ENCODE assay signal across 21 cellular contexts in the genomic region with DNA sequence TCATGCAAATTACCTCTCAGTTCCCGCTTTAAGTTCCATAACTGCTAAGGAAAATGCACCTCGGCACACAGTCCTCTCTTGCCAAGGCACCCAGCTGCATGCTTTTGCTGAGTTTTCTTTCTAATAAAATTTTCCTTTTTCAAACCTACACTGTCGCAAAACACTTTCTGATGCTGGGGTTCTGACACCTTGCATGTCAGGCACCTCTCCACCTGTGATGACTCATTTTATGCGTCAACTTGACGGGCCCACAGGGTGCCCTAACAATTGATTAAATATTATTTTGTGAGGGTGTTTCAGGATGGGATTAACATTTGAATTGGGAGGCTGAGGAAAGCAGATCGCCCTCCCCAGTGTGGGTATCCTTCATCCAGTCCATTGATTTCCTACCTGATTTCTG.
DNase-seq lines count a peak whose midpoint lies in the region; ATAC-seq, FAIRE-seq and TF ChIP-seq lines count a peak whose summit lies in the region.
"Had no signal": no experiment of that assay in that cellular context is flagged by ENCODE, and none has a peak within 500 bp of the region (broad histone marks: within the 10 kb centered on the region; RNA-seq: fewer than 3 reads in every experiment).

No MANE protein-coding gene starts in this region.

- no peak overlapping the region for H2BK20ac ChIP-seq in H1 (ENCODE audit: low read length)

- no peak for TF ChIP-seq EP300 in H1 (IDR thresholded peaks at IDR 0.05; ENCODE audit: borderline replicate concordance in 1 of 2, low read depth in 2 of 2, low read length in 2 of 2)

- no peak overlapping the region for H4K8ac ChIP-seq in H1 (ENCODE audit: extremely low read depth, insufficient read depth, low read length)

- DNase-seq in NCI-H146 (lab: John Stamatoyannopoulos, UW) (peak; percentile 71), H1 (ENCODE audit: low read depth in 1 of 2, low spot score in 2 of 2) (no peak), putamen (ENCODE audit: low spot score) (peak; percentile 40), islet precursor cell (no peak), GM19240 (ENCODE audit: insufficient read length, low spot score) (no peak), NCI-H1436 (lab: John Stamatoyannopoulos, UW) (no peak)
- no peak for DNase-seq in naive thymus-derived CD8-positive, alpha-beta T cell
- DNase-seq: ACHN; BE2C; C1 segment of cervical spinal cord; Caco-2; CD4-positive, CD25-positive, alpha-beta regulatory T cell; DMS153; DMS79; GDM1; HCEC 1CT had no signal

- H4K91ac ChIP-seq in H1 (replicated peaks; ENCODE audit: insufficient read length, low read length) = no peak overlapping the region

- H4K5ac ChIP-seq in H1 (ENCODE audit: insufficient read length, low read depth, low read length) = no peak overlapping the region

- 12% methylated on average over 6 of the region's 6 CpGs; no CpG with 5 or more reads in 1 of the 2 experiments for WGBS in H1 (ENCODE audit: extremely low coverage in 1 of 2, insufficient coverage in 1 of 2, insufficient read length in 1 of 2, insufficient replicate concordance in 2 of 2, low coverage in 1 of 2, low lambda C conversion rate in 2 of 2, missing lambda C conversion rate in 1 of 2), 2 experiments

- no peak for TF ChIP-seq POLR2A in H1 (IDR thresholded peaks at IDR 0.05; ENCODE audit: control extremely low read depth in 1 of 2, low read depth in 2 of 2, low read length in 2 of 2)

- no peak overlapping the region for H3K4ac ChIP-seq in H1 (replicated peaks; ENCODE audit: insufficient read length, low read depth, low read length)

- no peak for ATAC-seq in naive thymus-derived CD8-positive, alpha-beta T cell

- H3K79me1 ChIP-seq in H1 (ENCODE audit: low read depth, low read length) = no peaks in the 10 kb centered on the region

- no peak overlapping the region for H2AK5ac ChIP-seq in H1 (ENCODE audit: low read depth, low read length)

- H2BK120ac ChIP-seq in H1 (replicated peaks; ENCODE audit: low read depth, low read length) = peak overlapping the region; percentile 54

- H2BK5ac ChIP-seq in H1 (ENCODE audit: low read depth, low read length) = 0 out of 2 replicates have a peak overlapping the region, but pooled peaks have one; percentile 35

- POLR2A ChIA-PET in H1 (lab: Charles Lee; ENCODE audit: partially characterized antibody) = no interaction called here
- POLR2A ChIA-PET in naive thymus-derived CD8-positive, alpha-beta T cell (lab: Charles Lee) = no interaction called here

- H3K18ac ChIP-seq in H1 (ENCODE audit: extremely low read depth, low read length) = no peak overlapping the region; the same call in 1 of the 2 replicates

- no peaks in the 10 kb centered on the region for H3K23me2 ChIP-seq in H1 (ENCODE audit: low read depth, low read length)

- TF ChIP-seq CTCF in H1 (IDR thresholded peaks at IDR 0.05; ENCODE audit: control extremely low read depth in 1 of 3, insufficient read depth in 1 of 3, low read depth in 1 of 3, low read length in 3 of 3) = no peak

- no peak overlapping the region for H3K4me3 Mint-ChIP-seq in naive thymus-derived CD8-positive, alpha-beta T cell
- H3K4me3 Mint-ChIP-seq: CD4-positive, CD25-positive, alpha-beta regulatory T cell had no signal

- no peaks in the 10 kb centered on the region for H3K27me3 ChIP-seq in HUES48 (ENCODE audit: control insufficient read depth, insufficient read depth, low read length)
- no peaks in the 10 kb centered on the region for H3K27me3 ChIP-seq in H1 (replicated peaks in 1 of 4; ENCODE audit: control insufficient read depth in 3 of 4, extremely low read depth in 1 of 4, insufficient read depth in 3 of 4, low read length in 3 of 4)
- H3K27me3 ChIP-seq: BE2C had no signal

- no peak overlapping the region for H2BK15ac ChIP-seq in H1 (ENCODE audit: low read length)

- 0 out of 4 replicates have a peak overlapping the region, but pooled peaks of 1 of the 2 experiments have one; percentile 21 for H3K4me2 ChIP-seq in H1 (ENCODE audit: insufficient read depth in 1 of 2, low read depth in 2 of 2, low read length in 2 of 2)
- H3K4me2 ChIP-seq: KMS-11 had no signal

- H3K9me3 Mint-ChIP-seq in naive thymus-derived CD8-positive, alpha-beta T cell = peaks cover 0 to 25% (median 9%) of the 10 kb centered on the region in 9 donors

- CTCF ChIA-PET in H1 (lab: Charles Lee; ENCODE audit: partially characterized antibody) = no interaction called here

- TF ChIP-seq RAD21 in H1 (IDR thresholded peaks at IDR 0.05 in 1 of 2, conservative IDR thresholded peaks at IDR 0.05 in 1 of 2; ENCODE audit: low read depth in 2 of 2, low read length in 2 of 2) = no peak

- no peaks in the 10 kb centered on the region for H4K20me1 ChIP-seq in H1 (replicated peaks in 1 of 2; ENCODE audit: control insufficient read depth in 1 of 2, insufficient read depth in 2 of 2, low read length in 2 of 2)

- FAIRE-seq in H1 (lab: Jason Lieb, UNC) = peak; percentile 24
- FAIRE-seq: A204.1, GM12892, HTR-8/SVneo had no signal

- H3K27ac ChIP-seq in HUES48 (ENCODE audit: low read depth, low read length) (peak overlapping the region; percentile 43), H1 (ENCODE audit: low read depth, low read length) (no peak overlapping the region)
- H3K27ac ChIP-seq: KMS-11 had no signal

- no peak overlapping the region for H3K23ac ChIP-seq in H1 (ENCODE audit: insufficient read length)

- H3K14ac ChIP-seq in H1 (ENCODE audit: insufficient read length) = no peak overlapping the region

- no peaks in the 10 kb centered on the region for H3K36me3 ChIP-seq in HUES48 (ENCODE audit: control insufficient read depth, insufficient read depth, low read length)
- H3K36me3 ChIP-seq in H1 (ENCODE audit: control insufficient read depth in 2 of 4, insufficient read depth in 4 of 4, low read length in 3 of 4) = peaks cover 0 to 3% (median 0%) of the 10 kb centered on the region in 4 experiments; a peak in 1 of 8 replicates
- H3K36me3 ChIP-seq: BE2C had no signal

- no peak overlapping the region for H3K9ac ChIP-seq in HUES48 (ENCODE audit: low read depth, low read length)
- H3K9ac ChIP-seq in H1 (replicated peaks in 1 of 4; ENCODE audit: extremely low read depth in 1 of 4, low read depth in 3 of 4, low read length in 3 of 4) = no peak overlapping the region
- H3K9ac ChIP-seq: KMS-11 had no signal

- H2AFZ ChIP-seq in H1 (ENCODE audit: low read length) = no peak overlapping the region

- no peaks in the 10 kb centered on the region for H3K79me2 ChIP-seq in H1 (ENCODE audit: control insufficient read depth in 1 of 2, insufficient read depth in 2 of 2, low read length in 2 of 2)

- no peak overlapping the region for H3K56ac ChIP-seq in H1 (replicated peaks; ENCODE audit: insufficient read length, low read depth, low read length)

- H3K27me3 Mint-ChIP-seq in naive thymus-derived CD8-positive, alpha-beta T cell = no peaks in the 10 kb centered on the region
- H3K27me3 Mint-ChIP-seq: CD4-positive, CD25-positive, alpha-beta regulatory T cell had no signal

- H3K4me1 ChIP-seq in HUES48 (ENCODE audit: control insufficient read depth, insufficient read depth, low read length) = peaks cover 17% of the 10 kb centered on the region
- H3K4me1 ChIP-seq in H1 (replicated peaks in 1 of 4; ENCODE audit: control insufficient read depth in 3 of 4, insufficient read depth in 4 of 4, low read length in 3 of 4) = peaks cover 0 to 8% (median 0%) of the 10 kb centered on the region in 4 experiments; a peak in 1 of 7 replicates
- H3K4me1 ChIP-seq: BE2C, Caco-2 had no signal

- H3K27ac Mint-ChIP-seq in naive thymus-derived CD8-positive, alpha-beta T cell = no peak overlapping the region
- H3K27ac Mint-ChIP-seq: CD4-positive, CD25-positive, alpha-beta regulatory T cell had no signal

- H3K4me3 ChIP-seq in HUES48 (ENCODE audit: low read depth, low read length) = no peak overlapping the region
- no peak overlapping the region for H3K4me3 ChIP-seq in H1 (ENCODE audit: extremely low read depth in 1 of 4, insufficient read depth in 2 of 4, low read depth in 3 of 4, low read length in 4 of 4)

- H3K9me3 ChIP-seq in HUES48 (ENCODE audit: control insufficient read depth, insufficient read depth, low read length) = peaks cover 41% of the 10 kb centered on the region
- peaks cover 9% of the 10 kb centered on the region in 2 experiments; a peak in 2 of 4 replicates for H3K9me3 ChIP-seq in H1 (ENCODE audit: insufficient read depth in 2 of 2, low read depth in 1 of 2, low read length in 1 of 2)
- H3K9me3 ChIP-seq: BE2C, Caco-2 had no signal

- no peaks in the 10 kb centered on the region for H3K4me1 Mint-ChIP-seq in naive thymus-derived CD8-positive, alpha-beta T cell
- H3K4me1 Mint-ChIP-seq: CD4-positive, CD25-positive, alpha-beta regulatory T cell had no signal

- H2BK12ac ChIP-seq in H1 (ENCODE audit: low read depth, low read length) = no peak overlapping the region

- peaks cover 0 to 22% (median 2%) of the 10 kb centered on the region in 3 donors for H3K36me3 Mint-ChIP-seq in naive thymus-derived CD8-positive, alpha-beta T cell
- H3K36me3 Mint-ChIP-seq: CD4-positive, CD25-positive, alpha-beta regulatory T cell had no signal

TF ChIP-seq in H1, 55 proteins besides CTCF, POLR2A, EP300 and RAD21 (continues in another document):
- TF ChIP-seq, protein P1, sequence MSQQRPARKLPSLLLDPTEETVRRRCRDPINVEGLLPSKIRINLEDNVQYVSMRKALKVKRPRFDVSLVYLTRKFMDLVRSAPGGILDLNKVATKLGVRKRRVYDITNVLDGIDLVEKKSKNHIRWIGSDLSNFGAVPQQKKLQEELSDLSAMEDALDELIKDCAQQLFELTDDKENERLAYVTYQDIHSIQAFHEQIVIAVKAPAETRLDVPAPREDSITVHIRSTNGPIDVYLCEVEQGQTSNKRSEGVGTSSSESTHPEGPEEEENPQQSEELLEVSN (IDR thresholded peaks at IDR 0.05) = no peak
- no peak for TF ChIP-seq SP4 (IDR thresholded peaks at IDR 0.05; ENCODE audit: low read length)
- no peak for TF ChIP-seq MAFK (IDR thresholded peaks at IDR 0.05; ENCODE audit: low read depth, low read length)
- TF ChIP-seq SIN3A (conservative IDR thresholded peaks at IDR 0.05 in 1 of 2, IDR thresholded peaks at IDR 0.05 in 1 of 2; ENCODE audit: low read depth in 1 of 2, low read length in 2 of 2) = no peak
- no peak for TF ChIP-seq BACH1 (IDR thresholded peaks at IDR 0.05; ENCODE audit: low read length)
- TF ChIP-seq, protein P2, sequence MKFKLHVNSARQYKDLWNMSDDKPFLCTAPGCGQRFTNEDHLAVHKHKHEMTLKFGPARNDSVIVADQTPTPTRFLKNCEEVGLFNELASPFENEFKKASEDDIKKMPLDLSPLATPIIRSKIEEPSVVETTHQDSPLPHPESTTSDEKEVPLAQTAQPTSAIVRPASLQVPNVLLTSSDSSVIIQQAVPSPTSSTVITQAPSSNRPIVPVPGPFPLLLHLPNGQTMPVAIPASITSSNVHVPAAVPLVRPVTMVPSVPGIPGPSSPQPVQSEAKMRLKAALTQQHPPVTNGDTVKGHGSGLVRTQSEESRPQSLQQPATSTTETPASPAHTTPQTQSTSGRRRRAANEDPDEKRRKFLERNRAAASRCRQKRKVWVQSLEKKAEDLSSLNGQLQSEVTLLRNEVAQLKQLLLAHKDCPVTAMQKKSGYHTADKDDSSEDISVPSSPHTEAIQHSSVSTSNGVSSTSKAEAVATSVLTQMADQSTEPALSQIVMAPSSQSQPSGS (IDR thresholded peaks at IDR 0.05; ENCODE audit: low read length) = no peak
- TF ChIP-seq SAP30 (IDR thresholded peaks at IDR 0.05; ENCODE audit: insufficient read depth, insufficient replicate concordance, low read length) = no peak
- no peak for TF ChIP-seq PHF8 (conservative IDR thresholded peaks at IDR 0.05; ENCODE audit: low read depth, low read length)

Comparison
In these comparisons a context has a peak if more than half of its experiments do, and no peak if none do; other contexts are left out.
1. DNase-seq: peak in NCI-H146 (single experiment) and putamen (single experiment); none in H1 (0 of 2), naive thymus-derived CD8-positive, alpha-beta T cell (0 of 10), islet precursor cell (single experiment), GM19240 (single experiment) and NCI-H1436 (single experiment).